Comparison of ENCODE assay signal across 1 cellular context in genomic region chrX:94107981-94108380, GRCh38.
TF ChIP-seq lines count a peak whose summit lies in the region.

No MANE protein-coding gene starts in this region.

TF ChIP-seq in GM23338, 12 proteins besides CTCF, POLR2A, EP300 and RAD21 (continued from another document):
- TF ChIP-seq ZNF462 (CRISPR knock-in tag; IDR thresholded peaks at IDR 0.05): no peak
- no peak for TF ChIP-seq STAT1 (IDR thresholded peaks at IDR 0.05; ENCODE audit: unreplicated experiment)
- TF ChIP-seq ZNF114 (CRISPR knock-in tag; IDR thresholded peaks at IDR 0.05): no peak
- no peak for TF ChIP-seq ETS1 (IDR thresholded peaks at IDR 0.05)
- TF ChIP-seq JUNB (IDR thresholded peaks at IDR 0.05; ENCODE audit: unreplicated experiment): no peak
- TF ChIP-seq ZNF331 (CRISPR knock-in tag; IDR thresholded peaks at IDR 0.05; ENCODE audit: low read depth): no peak
- TF ChIP-seq POLR2AphosphoS5 (IDR thresholded peaks at IDR 0.05; ENCODE audit: low read depth): no peak
- TF ChIP-seq EZH2phosphoT487 (IDR thresholded peaks at IDR 0.05; ENCODE audit: unreplicated experiment): no peak
- no peak for TF ChIP-seq NANOG (IDR thresholded peaks at IDR 0.05; ENCODE audit: borderline replicate concordance)
- TF ChIP-seq CREB1 (CRISPR knock-in tag; IDR thresholded peaks at IDR 0.05; ENCODE audit: low read depth): no peak
TF ChIP-seq in GM23338: peak in this region for 0.
